13 cellular contexts compared by ENCODE assay signal in the genomic region with DNA sequence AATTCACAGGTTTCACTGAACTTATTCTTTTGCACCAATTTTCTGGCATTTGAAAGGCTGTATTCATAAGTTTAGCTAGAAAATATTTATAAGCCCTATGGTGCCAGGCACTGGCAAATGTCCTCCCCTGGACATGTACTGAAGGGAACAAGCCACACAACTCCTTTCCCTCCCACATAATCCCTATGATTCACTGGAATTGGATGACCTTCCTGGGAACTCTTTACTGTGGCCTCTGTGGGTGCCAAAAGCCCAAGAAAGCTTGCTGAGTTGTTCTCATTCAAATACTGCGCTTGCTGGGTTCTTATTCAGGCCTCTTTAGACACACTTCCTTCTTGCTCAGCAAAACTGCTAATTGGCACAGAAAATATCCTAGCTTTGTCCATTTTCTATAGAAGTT.
DNase-seq lines count a peak whose midpoint lies in the region; ATAC-seq and TF ChIP-seq lines count a peak whose summit lies in the region.
"Had no signal": no experiment of that assay in that cellular context is flagged by ENCODE, and none has a peak within 500 bp of the region (broad histone marks: within the 10 kb centered on the region; RNA-seq: fewer than 3 reads in every experiment).

No MANE protein-coding gene starts in this region.

- 31 to 40% (median 32%) methylated on average over 1 of the region's 1 CpG for WGBS in psoas muscle, 3 donors

- in situ Hi-C loops in KBM-7 (cut with MboI; ENCODE audit: low pct_unique_long_range_greater_than_20kb, low sequenced_read_pairs) = no loop called here

- no peak for TF ChIP-seq CTCF in RWPE1 (conservative IDR thresholded peaks at IDR 0.05; ENCODE audit: low read depth)
- no peak for TF ChIP-seq CTCF in fibroblast of mammary gland (conservative IDR thresholded peaks at IDR 0.05; ENCODE audit: control insufficient read depth, insufficient read depth, low read depth, low read length)
- no peak for TF ChIP-seq CTCF in psoas muscle (IDR thresholded peaks at IDR 0.05)

- H3K4me3 ChIP-seq in fibroblast of mammary gland (ENCODE audit: control insufficient read depth, low read depth, low read length) (no peak overlapping the region), psoas muscle (no peak overlapping the region)
- H3K4me3 ChIP-seq: heart right ventricle had no signal

- CTCF ChIA-PET in RWPE1 (lab: Yijun Ruan, JAX) = no interaction called here

- H3K4me1 ChIP-seq in psoas muscle = peaks cover 6% of the 10 kb centered on the region

- ATAC-seq in psoas muscle = peak; percentile 42 to 91 (median 68)
- ATAC-seq in HG03025 (IDR thresholded peaks at IDR 0.05; ENCODE audit: low FRiP score, unreplicated experiment) = no peak
- ATAC-seq in GM18511 (IDR thresholded peaks at IDR 0.05; ENCODE audit: unreplicated experiment) = no peak

- DNase-seq in GM04503 (ENCODE audit: low read depth) (peak; percentile 70), RWPE1 (ENCODE audit: low spot score) (peak; percentile 25), fibroblast of mammary gland (ENCODE audit: low read depth) (peak; percentile 95), psoas muscle (peak in 1 of 2 donors; percentile 14), KBM-7 (no peak)
- DNase-seq in activated CD8-positive, alpha-beta memory T cell treated with anti-CD3 and anti-CD28 coated beads for 24 hours = no peak
- DNase-seq: activated CD4-positive, alpha-beta T cell treated with anti-CD3 and anti-CD28 coated beads, Interleukin-2, amount 50 U/mL, for 48 hours; amniotic stem cell; DMS153 had no signal

- H3K27me3 ChIP-seq in psoas muscle (ENCODE audit: insufficient read depth in 3 of 3, low read length in 2 of 3) = no peaks in the 10 kb centered on the region
- H3K27me3 ChIP-seq: heart right ventricle had no signal

- H3K27ac ChIP-seq in RWPE1 = no peak overlapping the region
- no peak overlapping the region for H3K27ac ChIP-seq in psoas muscle
- H3K27ac ChIP-seq: heart right ventricle, HL-60 had no signal

- no peaks in the 10 kb centered on the region for H3K36me3 ChIP-seq in psoas muscle (ENCODE audit: insufficient read depth in 1 of 2, low read depth in 1 of 2)
- H3K36me3 ChIP-seq: heart right ventricle had no signal

- intact Hi-C loops in psoas muscle (cut with DNase I) = loop anchor here in 1 of 2 donors (5.0 kb wide), 1 partner anchor 284 kb away; no protein-coding TSS in a partner anchor

- H3K9me3 ChIP-seq in psoas muscle = no peaks in the 10 kb centered on the region

- POLR2A ChIA-PET in RWPE1 (lab: Yijun Ruan, JAX; ENCODE audit: low non-redundant PET) = interaction anchor here (0.5 kb wide), 1 partner anchor 19 kb away, joined by 3 read pairs; no protein-coding TSS in a partner anchor

Comparison
In these comparisons a context has a peak if more than half of its experiments do, and no peak if none do; other contexts are left out.
1. DNase-seq: peak in GM04503 (single experiment), RWPE1 (single experiment) and fibroblast of mammary gland (single experiment); none in activated CD8-positive, alpha-beta memory T cell treated with anti-CD3 and anti-CD28 coated beads for 24 hours (single experiment) and KBM-7 (single experiment).
2. ATAC-seq: peak in psoas muscle (4 of 4); none in HG03025 (single experiment) and GM18511 (single experiment).